ENCODE assay signal across 20 cellular contexts in genomic region chr6:111909238-111909637, GRCh38. TPM values are rescaled to one million over a fixed set of nuclear protein-coding genes. Genes with fewer than 3 reads are reported as not detected.
DNase-seq lines count a peak whose midpoint lies in the region; FAIRE-seq and TF ChIP-seq lines count a peak whose summit lies in the region.
"Had no signal": no experiment of that assay in that cellular context is flagged by ENCODE, and none has a peak within 500 bp of the region (broad histone marks: within the 10 kb centered on the region; RNA-seq: fewer than 3 reads in every experiment).

No MANE protein-coding gene starts in this region.

- H3K9ac ChIP-seq in iPS-20b (ENCODE audit: low read depth, low read length) (no peak overlapping the region), smooth muscle cell (ENCODE audit: low read depth) (no peak overlapping the region), mesendoderm (ENCODE audit: low read length) (no peak overlapping the region)

- no peak overlapping the region for H3K4ac ChIP-seq in mesendoderm (ENCODE audit: low read depth, low read length)

- H3K4me3 ChIP-seq in ectodermal cell (ENCODE audit: insufficient read depth, low read depth, low read length): no peak overlapping the region
- peak overlapping the region; percentile 41 for H3K4me3 ChIP-seq in iPS-20b (ENCODE audit: low read length)
- H3K4me3 ChIP-seq in smooth muscle cell: peak overlapping the region; percentile 32
- H3K4me3 ChIP-seq in mesendoderm (ENCODE audit: low read length): no peak overlapping the region
- no peak overlapping the region for H3K4me3 ChIP-seq in small intestine (ENCODE audit: low read depth in 1 of 2, low read length in 2 of 2)
- H3K4me3 ChIP-seq: Peyer's patch, SJSA1 had no signal

- H3K27ac ChIP-seq in ectodermal cell (ENCODE audit: insufficient read depth, low read depth, low read length, poor library complexity, severe bottlenecking): peak overlapping the region; percentile 30
- no peak overlapping the region for H3K27ac ChIP-seq in iPS-20b (ENCODE audit: low read length)
- no peak overlapping the region for H3K27ac ChIP-seq in smooth muscle cell (ENCODE audit: low read depth)
- H3K27ac ChIP-seq in mesendoderm (ENCODE audit: low read depth, low read length): no peak overlapping the region
- no peak overlapping the region for H3K27ac ChIP-seq in small intestine (ENCODE audit: low read depth in 1 of 2, low read length in 1 of 2)
- H3K27ac ChIP-seq: 22Rv1, Peyer's patch, SJSA1 had no signal

- no peak for TF ChIP-seq CTCF in smooth muscle cell (IDR thresholded peaks at IDR 0.05; ENCODE audit: borderline replicate concordance, insufficient read depth, poor library complexity, severe bottlenecking)

- WGBS in ectodermal cell, 2 experiments: 67 to 72% methylated on average over 2 to 3 of the region's 3 CpGs
- WGBS in smooth muscle cell (ENCODE audit: low lambda C conversion rate): 75% methylated on average over 3 of the region's 3 CpGs
- WGBS in mesendoderm (ENCODE audit: extremely low coverage, insufficient coverage, low lambda C conversion rate): no CpG with 5 or more reads among the region's 3 CpGs
- WGBS in small intestine, 3 donors: 57 to 85% (median 76%) methylated on average over 3 of the region's 3 CpGs

- H2BK5ac ChIP-seq in mesendoderm (ENCODE audit: low read length): no peak overlapping the region

- no peaks in the 10 kb centered on the region for H3K79me2 ChIP-seq in smooth muscle cell (ENCODE audit: low read depth)
- H3K79me2 ChIP-seq in mesendoderm (ENCODE audit: control insufficient read depth, insufficient read depth, low read length): no peaks in the 10 kb centered on the region

- H3K4me1 ChIP-seq in ectodermal cell (ENCODE audit: control insufficient read depth, insufficient read depth, low read length): peaks cover 9% of the 10 kb centered on the region
- H3K4me1 ChIP-seq in iPS-20b (ENCODE audit: insufficient read depth, low read length): no peaks in the 10 kb centered on the region; the same call in 1 of the 2 replicates
- H3K4me1 ChIP-seq in smooth muscle cell (ENCODE audit: low read depth): no peaks in the 10 kb centered on the region
- H3K4me1 ChIP-seq in mesendoderm (ENCODE audit: control insufficient read depth, low read depth, low read length): no peaks in the 10 kb centered on the region
- H3K4me1 ChIP-seq in small intestine (ENCODE audit: control insufficient read depth in 2 of 2, insufficient read depth in 1 of 2, low read depth in 1 of 2, low read length in 1 of 2): no peaks in the 10 kb centered on the region
- H3K4me1 ChIP-seq: Peyer's patch, SJSA1 had no signal

- FAIRE-seq in small intestine (lab: Jason Lieb, UNC): no peak
- FAIRE-seq: GM12891 had no signal

- H3F3A ChIP-seq in smooth muscle cell (ENCODE audit: low read depth): no peaks in the 10 kb centered on the region

- H2AFZ ChIP-seq in smooth muscle cell (ENCODE audit: low read depth): peak overlapping the region; percentile 69

- H2BK120ac ChIP-seq in mesendoderm (ENCODE audit: low read depth, low read length): no peak overlapping the region

- no peak overlapping the region for H3K56ac ChIP-seq in mesendoderm (ENCODE audit: low read length)

- H3K9me3 ChIP-seq in ectodermal cell (ENCODE audit: control insufficient read depth, low read length) (no peaks in the 10 kb centered on the region), iPS-20b (ENCODE audit: insufficient read depth, low read depth, low read length) (no peaks in the 10 kb centered on the region), smooth muscle cell (replicated peaks; ENCODE audit: low read depth) (no peaks in the 10 kb centered on the region), small intestine (ENCODE audit: control insufficient read depth, low read depth) (no peaks in the 10 kb centered on the region)
- H3K9me3 ChIP-seq: Peyer's patch, SJSA1 had no signal

- H2AK5ac ChIP-seq in mesendoderm (ENCODE audit: low read length): no peak overlapping the region

- H4K8ac ChIP-seq in mesendoderm (ENCODE audit: low read depth, low read length): no peak overlapping the region

- H3K36me3 ChIP-seq in ectodermal cell (ENCODE audit: control insufficient read depth, insufficient read depth, low read length) (no peaks in the 10 kb centered on the region), iPS-20b (ENCODE audit: insufficient read depth, low read depth, low read length) (no peaks in the 10 kb centered on the region), smooth muscle cell (ENCODE audit: low read depth) (no peaks in the 10 kb centered on the region), mesendoderm (ENCODE audit: control insufficient read depth, insufficient read depth, low read length) (no peaks in the 10 kb centered on the region), small intestine (ENCODE audit: control insufficient read depth in 2 of 2, insufficient read depth in 2 of 2, low read length in 2 of 2) (no peaks in the 10 kb centered on the region)
- H3K36me3 ChIP-seq: Peyer's patch, SJSA1 had no signal

- DNase-seq in DMS53 (lab: John Stamatoyannopoulos, UW): peak; percentile 14
- no peak for DNase-seq in DMS53 treated with DMSO at 0.1 percent for 48 hours (lab: John Stamatoyannopoulos, UW; ENCODE audit: unreplicated experiment)
- DNase-seq in smooth muscle cell (lab: John Stamatoyannopoulos, UW; ENCODE audit: unreplicated experiment): no peak
- DNase-seq in nucleus accumbens (lab: John Stamatoyannopoulos, UW): no peak
- DNase-seq in mesendoderm: no peak
- DNase-seq in small intestine: no peak
- DNase-seq: CD4-positive, CD25-positive, alpha-beta regulatory T cell; COR-L47; Karpas-422; NCI-H1436; NCI-H1930; NCI-H2171; NCI-H446; NCI-H69; Peyer's patch had no signal

- no peaks in the 10 kb centered on the region for H4K20me1 ChIP-seq in smooth muscle cell (ENCODE audit: low read depth)

- H3K27me3 ChIP-seq in ectodermal cell (ENCODE audit: control insufficient read depth, insufficient read depth, low read length, poor library complexity, severe bottlenecking) (no peaks in the 10 kb centered on the region), iPS-20b (ENCODE audit: insufficient read depth, low read length) (no peaks in the 10 kb centered on the region), smooth muscle cell (ENCODE audit: low read depth) (no peaks in the 10 kb centered on the region), mesendoderm (ENCODE audit: insufficient read depth, low read length, poor library complexity) (no peaks in the 10 kb centered on the region), small intestine (ENCODE audit: control insufficient read depth in 2 of 2, insufficient read depth in 2 of 2, low read length in 2 of 2) (no peaks in the 10 kb centered on the region)
- H3K27me3 ChIP-seq: Peyer's patch, SJSA1 had no signal

- H3K23ac ChIP-seq in mesendoderm (ENCODE audit: low read length): no peak overlapping the region

- H3K79me1 ChIP-seq in mesendoderm (ENCODE audit: low read length): no peaks in the 10 kb centered on the region

- H3K4me2 ChIP-seq in smooth muscle cell (peak overlapping the region; percentile 67), mesendoderm (ENCODE audit: low read length) (no peak overlapping the region)

- H2BK15ac ChIP-seq in mesendoderm (replicated peaks; ENCODE audit: low read depth): no peak overlapping the region

- no peak overlapping the region for H3K18ac ChIP-seq in mesendoderm (ENCODE audit: low read length)

- H4K5ac ChIP-seq in mesendoderm (ENCODE audit: low read length): no peak overlapping the region

RNA-seq across cellular contexts. Expression of gene FYN, which starts 36.0 kb away (rescaled TPM):
- polyA plus RNA-seq in ectodermal cell (2013, experiment 1 of 4): 174 TPM
- polyA plus RNA-seq in ectodermal cell (2013, experiment 2 of 4): 163 TPM
- 134 TPM for polyA plus RNA-seq in ectodermal cell (2013, experiment 3 of 4)
- 143 TPM for polyA plus RNA-seq in ectodermal cell (2013, experiment 4 of 4)
- 110 and 120 TPM in 2 replicates for total RNA-seq in smooth muscle cell
- polyA plus RNA-seq in smooth muscle cell (138 and 140 TPM in 2 replicates), small intestine (10 to 100 TPM; 17.9 to 33.8 (median 27.1) TPM)
- polyA plus RNA-seq in mesendoderm (2013, experiment 1 of 2): 58.5 TPM
- 59.6 TPM for polyA plus RNA-seq in mesendoderm (2013, experiment 2 of 2)

Comparison
In these comparisons a context has a peak if more than half of its experiments do, and no peak if none do; other contexts are left out.
1. H3K4me3 ChIP-seq: peak in iPS-20b (single experiment) and smooth muscle cell (single experiment); none in ectodermal cell (single experiment), mesendoderm (single experiment) and small intestine (0 of 2).